Comparison of ENCODE assay signal across 9 cellular contexts in the genomic region with DNA sequence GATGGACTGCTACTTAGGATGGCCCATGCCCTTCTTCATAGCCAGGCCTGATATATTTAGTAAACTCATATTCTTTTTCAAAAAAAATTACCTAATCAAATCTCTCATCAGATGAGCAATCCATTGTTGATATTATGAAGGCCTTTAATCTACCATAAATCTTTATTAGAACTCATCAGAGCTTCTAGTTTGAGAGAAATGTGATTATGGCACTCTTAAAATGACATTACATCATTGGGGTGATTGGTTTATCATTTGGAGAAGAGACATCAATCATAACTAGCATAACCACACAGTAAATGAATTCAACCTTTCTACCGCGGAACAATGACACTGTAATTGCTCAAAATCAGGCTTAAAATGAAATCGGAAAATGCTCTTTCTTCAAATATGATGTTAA.
"Had no signal": no experiment of that assay in that cellular context is flagged by ENCODE, and none has a peak within 500 bp of the region (broad histone marks: within the 10 kb centered on the region; RNA-seq: fewer than 3 reads in every experiment).

No MANE protein-coding gene starts in this region.

- H3K4me1 ChIP-seq: HAP-1 had no signal

- DNase-seq: GM23248, GOT3, H7, HFFc6, KBM-7 had no signal

- H2AFZ ChIP-seq: GM23248 had no signal

- H3K27ac ChIP-seq: GM23248, HL-60 had no signal

- ATAC-seq: HCT116, HepG2 had no signal

- H3K4me3 ChIP-seq: GM23248, HAP-1 had no signal

- H3K36me3 ChIP-seq: HAP-1 had no signal

- H3K9ac ChIP-seq: GM23248 had no signal
